37 cellular contexts compared by ENCODE assay signal in the genomic region with DNA sequence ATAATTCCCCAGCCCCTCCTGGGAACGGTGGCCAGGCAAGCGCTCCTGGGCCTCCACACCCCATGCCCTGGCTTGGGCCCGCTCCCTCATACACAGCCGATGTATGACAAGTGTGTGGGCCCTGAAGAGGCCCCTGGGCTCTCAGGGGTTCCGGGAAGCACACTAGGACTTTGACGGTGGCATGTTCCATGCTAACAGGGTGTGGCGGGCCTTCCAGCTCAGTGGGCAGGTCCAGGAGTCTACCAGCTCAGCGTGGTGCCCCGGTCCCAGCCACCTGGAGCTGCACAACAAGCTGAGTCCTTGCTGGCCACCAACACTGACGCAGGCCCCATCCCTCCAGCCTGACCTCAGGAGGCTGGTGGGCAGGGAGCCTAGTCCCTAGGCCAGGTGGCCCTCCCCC. TPM values are rescaled to one million over a fixed set of nuclear protein-coding genes. Genes with fewer than 3 reads are reported as not detected.
"Had no signal": no experiment of that assay in that cellular context is flagged by ENCODE, and none has a peak within 500 bp of the region (broad histone marks: within the 10 kb centered on the region; RNA-seq: fewer than 3 reads in every experiment).

No MANE protein-coding gene starts in this region.

- H3K4me3 ChIP-seq: adrenal gland, ascending aorta, body of pancreas, breast epithelium, cardiac muscle cell had no signal

- DNase-seq: activated effector memory CD4-positive, alpha-beta T cell treated with anti-CD3 and anti-CD28 coated beads, Interleukin-2, amount 50 U/mL, for 16 hours; activated effector memory CD4-positive, alpha-beta T cell treated with Interleukin-2 at 50 U/mL for 16 hours; activated gamma-delta T cell; activated gamma-delta T cell treated with Interleukin-2 at 50 U/mL for 16 hours; activated naive CD4-positive, alpha-beta T cell; activated naive CD4-positive, alpha-beta T cell treated with anti-CD3 and anti-CD28 coated beads for 36 hours; activated naive CD4-positive, alpha-beta T cell treated with anti-CD3 and anti-CD28 coated beads, Interleukin-2, amount 10 ng/mL, durations not matched to agents 7 days and 5 days; activated naive CD4-positive, alpha-beta T cell treated with anti-CD3 and anti-CD28 coated beads, Interleukin-2, amount 50 U/mL, for 16 hours; activated naive CD4-positive, alpha-beta T cell treated with Interleukin-2 at 50 U/mL for 16 hours; activated naive CD8-positive, alpha-beta T cell treated with anti-CD3 and anti-CD28 coated beads for 36 hours; activated naive CD8-positive, alpha-beta T cell treated with anti-CD3 and anti-CD28 coated beads, Interleukin-2, amount 10 ng/mL, durations not matched to agents 7 days and 5 days; activated naive CD8-positive, alpha-beta T cell treated with anti-CD3 and anti-CD28 coated beads, Interleukin-2, amount 50 U/mL, for 24 hours; activated T-cell treated with anti-CD3 and anti-CD28 coated beads, Interleukin-2, amount 50 U/mL, for 24 hours; activated T-cell treated with anti-CD3 and anti-CD28 coated beads, Interleukin-2, amount 50 U/mL, for 4 hours; activated T-cell treated with anti-CD3 and anti-CD28 coated beads, Interleukin-2, amount 50 U/mL, for 48 hours; activated T-cell treated with anti-CD3 and anti-CD28 coated beads, Interleukin-2, amount 50 U/mL, for 72 hours; adrenal gland; amniotic stem cell; amygdala; anterior cingulate cortex; aorta; body of pancreas; brain microvascular endothelial cell; caudate nucleus; central memory CD4-positive, alpha-beta T cell; cerebellar nuclear complex had no signal

- H3K4me1 ChIP-seq: adrenal gland, ascending aorta, breast epithelium had no signal

- ATAC-seq: activated naive CD4-positive, alpha-beta T cell treated with anti-CD3 and anti-CD28 coated beads, Interleukin-2, amount 50 U/mL, for 72 hours; activated naive CD8-positive, alpha-beta T cell treated with anti-CD3 and anti-CD28 coated beads, Interleukin-2, amount 50 U/mL, for 24 hours; activated T-cell treated with anti-CD3 and anti-CD28 coated beads, Interleukin-2, amount 50 U/mL, for 4 hours; activated T-cell treated with anti-CD3 and anti-CD28 coated beads, Interleukin-2, amount 50 U/mL, for 72 hours; activated T-helper 17 cell treated with anti-CD3 and anti-CD28 coated beads, Interleukin-2, amount 50 U/mL, for 72 hours; body of pancreas had no signal

- H3K36me3 ChIP-seq: adrenal gland, ascending aorta, brain microvascular endothelial cell, breast epithelium, cardiac muscle cell had no signal

- H3K9me3 ChIP-seq: adrenal gland had no signal

- H3K27ac ChIP-seq: adrenal gland, ascending aorta, body of pancreas, brain microvascular endothelial cell, breast epithelium, cardiac muscle cell had no signal

RNA-seq across cellular contexts. Expression of a gene that starts 24.4 kb away (rescaled TPM):
- total RNA-seq: activated naive CD4-positive, alpha-beta T cell treated with anti-CD3 and anti-CD28 coated beads for 36 hours; activated naive CD4-positive, alpha-beta T cell treated with anti-CD3 and anti-CD28 coated beads, Interleukin-2, amount 50 U/mL, for 72 hours; activated naive CD8-positive, alpha-beta T cell treated with anti-CD3 and anti-CD28 coated beads for 36 hours; activated naive CD8-positive, alpha-beta T cell treated with anti-CD3 and anti-CD28 coated beads, Interleukin-2, amount 10 ng/mL, durations not matched to agents 7 days and 5 days; activated T-cell treated with anti-CD3 and anti-CD28 coated beads, Interleukin-2, amount 50 U/mL, for 4 hours; activated T-cell treated with anti-CD3 and anti-CD28 coated beads, Interleukin-2, amount 50 U/mL, for 72 hours; activated T-helper 1 cell treated with anti-CD3 and anti-CD28 coated beads, Interleukin-12 subunit alpha, Interleukin-12 subunit beta, Interleukin-2, Interleukin-4 antibody, amounts not matched to agents 30 ng/mL and 10 ng/mL and 1 ng/mL, durations not matched to agents 14 hours and 24 hours and 36 hours; activated T-helper 17 cell treated with anti-CD3 and anti-CD28 coated beads, Interleukin-2, amount 50 U/mL, for 72 hours; activated T-helper 2 cell treated with anti-CD3 and anti-CD28 coated beads, Interferon-gamma antibody, Interleukin-2, Interleukin-4, amounts not matched to agents 10 μg/mL and 5 μg/mL and 100 μg/mL, durations not matched to agents 14 hours and 24 hours and 36 hours; adrenal gland; aorta; ascending aorta; body of pancreas; breast epithelium; bronchial epithelial cell; cardiac muscle cell; cardiac septum; chondrocyte had no signal
- polyA plus RNA-seq: adipose tissue, adrenal gland, aorta had no signal
